Comparison of ENCODE assay signal across 1 cellular context in genomic region chr12:3604750-3605638, GRCh38.
TF ChIP-seq lines count a peak whose summit lies in the region.

No MANE protein-coding gene starts in this region.

TF ChIP-seq in WTC11, 78 proteins besides CTCF, POLR2A, EP300 and RAD21 (continued from another document):
- TF ChIP-seq ZNF532 (CRISPR knock-in tag; IDR thresholded peaks at IDR 0.05; ENCODE audit: borderline replicate concordance) (no peak), USF1 (CRISPR knock-in tag; IDR thresholded peaks at IDR 0.05) (no peak), TEAD1 (CRISPR knock-in tag; IDR thresholded peaks at IDR 0.05) (no peak)
